ENCODE assay signal across 1 cellular context in genomic region chr6:109381747-109382575, GRCh38.
TF ChIP-seq lines count a peak whose summit lies in the region.

Gene CD164, minus strand, starts transcription at chr6:109382467. Its CDS starts 89 bp downstream, at chr6:109382378.

TF ChIP-seq in HepG2, 621 proteins besides CTCF, POLR2A, EP300 and RAD21 (continued from another document):
- TF ChIP-seq SPEN (CRISPR knock-in tag; IDR thresholded peaks at IDR 0.05; ENCODE audit: low read depth) (peak; percentile 82), ZNF607 (CRISPR knock-in tag; IDR thresholded peaks at IDR 0.05; ENCODE audit: borderline replicate concordance) (peak; percentile 80; the same call in 1 of the 2 replicates), ATF7-NPFF (CRISPR knock-in tag; IDR thresholded peaks at IDR 0.05; ENCODE audit: low read depth) (peak; percentile 75; the same call in 1 of the 2 replicates), ZNF7 (CRISPR knock-in tag; IDR thresholded peaks at IDR 0.05) (no peak), ZNF331 (CRISPR knock-in tag; IDR thresholded peaks at IDR 0.05) (peak; percentile 83), NRL (CRISPR knock-in tag; IDR thresholded peaks at IDR 0.05; ENCODE audit: borderline replicate concordance) (peak; percentile 87), ZNF792 (CRISPR knock-in tag; IDR thresholded peaks at IDR 0.05) (peak; percentile 70; the same call in 1 of the 2 replicates), SUZ12 (IDR thresholded peaks at IDR 0.05; ENCODE audit: low read depth, low read length) (no peak), GFI1 (CRISPR knock-in tag; IDR thresholded peaks at IDR 0.05; ENCODE audit: borderline replicate concordance) (peak; percentile 34; the same call in 1 of the 2 replicates), FOXA1 (IDR thresholded peaks at IDR 0.05) (no peak), FOXA1 (CRISPR knock-in tag; IDR thresholded peaks at IDR 0.05) (peak; percentile 33; the same call in 1 of the 2 replicates), ATF6 (CRISPR knock-in tag; conservative IDR thresholded peaks at IDR 0.05) (no peak), NONO (IDR thresholded peaks at IDR 0.05) (no peak), NONO (CRISPR knock-in tag; conservative IDR thresholded peaks at IDR 0.05) (peak; percentile 88), ZSCAN9 (CRISPR knock-in tag; IDR thresholded peaks at IDR 0.05; ENCODE audit: borderline replicate concordance) (peak; percentile 69; the same call in 1 of the 2 replicates), ZNF292 (CRISPR knock-in tag; IDR thresholded peaks at IDR 0.05; ENCODE audit: borderline replicate concordance, low read depth) (0 out of 2 replicates have a peak, but pooled peaks have one; percentile 37), CREM (IDR thresholded peaks at IDR 0.05) (0 out of 2 replicates have a peak, but pooled peaks have one; percentile 63), CREM (CRISPR knock-in tag; IDR thresholded peaks at IDR 0.05) (no peak), CSRNP2 (CRISPR knock-in tag; conservative IDR thresholded peaks at IDR 0.05; ENCODE audit: low read depth) (no peak), MAFK (conservative IDR thresholded peaks at IDR 0.05 in 1 of 2, IDR thresholded peaks at IDR 0.05 in 1 of 2; ENCODE audit: low read length in 2 of 2) (no peak), HOXA3 (CRISPR knock-in tag; IDR thresholded peaks at IDR 0.05) (peak; percentile 96), SMARCE1 (IDR thresholded peaks at IDR 0.05; ENCODE audit: borderline replicate concordance) (no peak), HNF4A (CRISPR knock-in tag; IDR thresholded peaks at IDR 0.05) (peak; percentile 4; the same call in 1 of the 2 replicates), EED (CRISPR knock-in tag; IDR thresholded peaks at IDR 0.05) (peak; percentile 91; the same call in 1 of the 2 replicates), TGIF2 (CRISPR knock-in tag; IDR thresholded peaks at IDR 0.05) (0 out of 2 replicates have a peak, but pooled peaks have one; percentile 46), SMAD9 (CRISPR knock-in tag; IDR thresholded peaks at IDR 0.05) (no peak), ZFP82 (CRISPR knock-in tag; IDR thresholded peaks at IDR 0.05; ENCODE audit: borderline replicate concordance) (peak; percentile 65; the same call in 1 of the 2 replicates), KLF6 (CRISPR knock-in tag; IDR thresholded peaks at IDR 0.05) (peak; percentile 89; the same call in 1 of the 2 replicates), HOXD1 (CRISPR knock-in tag; IDR thresholded peaks at IDR 0.05) (peak; percentile 73; the same call in 1 of the 2 replicates), ZBTB14 (CRISPR knock-in tag; IDR thresholded peaks at IDR 0.05) (peak; percentile 98), ETV5 (CRISPR knock-in tag; IDR thresholded peaks at IDR 0.05; ENCODE audit: borderline replicate concordance) (peak; percentile 26; the same call in 1 of the 2 replicates), GABPB1 (CRISPR knock-in tag; IDR thresholded peaks at IDR 0.05) (peak; percentile 74), ZNF598 (CRISPR knock-in tag; IDR thresholded peaks at IDR 0.05; ENCODE audit: borderline replicate concordance) (no peak), JUND (CRISPR knock-in tag; IDR thresholded peaks at IDR 0.05) (0 out of 2 replicates have a peak, but pooled peaks have one; percentile 45), BCL3 (CRISPR knock-in tag; IDR thresholded peaks at IDR 0.05) (no peak), ZNF788 (CRISPR knock-in tag; IDR thresholded peaks at IDR 0.05; ENCODE audit: borderline replicate concordance) (peak; percentile 94), HOXA9 (CRISPR knock-in tag; IDR thresholded peaks at IDR 0.05; ENCODE audit: borderline replicate concordance) (no peak; the same call in 1 of the 2 replicates)
- TF ChIP-seq, protein P1, sequence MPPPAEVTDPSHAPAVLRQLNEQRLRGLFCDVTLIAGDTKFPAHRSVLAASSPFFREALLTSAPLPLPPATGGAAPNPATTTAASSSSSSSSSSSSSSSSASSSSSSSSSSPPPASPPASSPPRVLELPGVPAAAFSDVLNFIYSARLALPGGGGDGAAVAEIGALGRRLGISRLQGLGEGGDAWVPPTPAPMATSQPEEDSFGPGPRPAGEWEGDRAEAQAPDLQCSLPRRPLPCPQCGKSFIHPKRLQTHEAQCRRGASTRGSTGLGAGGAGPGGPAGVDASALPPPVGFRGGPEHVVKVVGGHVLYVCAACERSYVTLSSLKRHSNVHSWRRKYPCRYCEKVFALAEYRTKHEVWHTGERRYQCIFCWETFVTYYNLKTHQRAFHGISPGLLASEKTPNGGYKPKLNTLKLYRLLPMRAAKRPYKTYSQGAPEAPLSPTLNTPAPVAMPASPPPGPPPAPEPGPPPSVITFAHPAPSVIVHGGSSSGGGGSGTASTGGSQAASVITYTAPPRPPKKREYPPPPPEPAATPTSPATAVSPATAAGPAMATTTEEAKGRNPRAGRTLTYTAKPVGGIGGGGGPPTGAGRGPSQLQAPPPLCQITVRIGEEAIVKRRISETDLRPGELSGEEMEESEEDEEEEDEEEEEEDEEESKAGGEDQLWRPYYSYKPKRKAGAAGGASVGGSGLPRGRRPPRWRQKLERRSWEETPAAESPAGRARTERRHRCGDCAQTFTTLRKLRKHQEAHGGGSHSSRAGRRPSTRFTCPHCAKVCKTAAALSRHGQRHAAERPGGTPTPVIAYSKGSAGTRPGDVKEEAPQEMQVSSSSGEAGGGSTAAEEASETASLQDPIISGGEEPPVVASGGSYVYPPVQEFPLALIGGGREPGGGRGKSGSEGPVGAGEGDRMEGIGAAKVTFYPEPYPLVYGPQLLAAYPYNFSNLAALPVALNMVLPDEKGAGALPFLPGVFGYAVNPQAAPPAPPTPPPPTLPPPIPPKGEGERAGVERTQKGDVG (CRISPR knock-in tag; IDR thresholded peaks at IDR 0.05; ENCODE audit: borderline replicate concordance), result peak; percentile 69; the same call in 1 of the 2 replicates
- TF ChIP-seq, protein P2, sequence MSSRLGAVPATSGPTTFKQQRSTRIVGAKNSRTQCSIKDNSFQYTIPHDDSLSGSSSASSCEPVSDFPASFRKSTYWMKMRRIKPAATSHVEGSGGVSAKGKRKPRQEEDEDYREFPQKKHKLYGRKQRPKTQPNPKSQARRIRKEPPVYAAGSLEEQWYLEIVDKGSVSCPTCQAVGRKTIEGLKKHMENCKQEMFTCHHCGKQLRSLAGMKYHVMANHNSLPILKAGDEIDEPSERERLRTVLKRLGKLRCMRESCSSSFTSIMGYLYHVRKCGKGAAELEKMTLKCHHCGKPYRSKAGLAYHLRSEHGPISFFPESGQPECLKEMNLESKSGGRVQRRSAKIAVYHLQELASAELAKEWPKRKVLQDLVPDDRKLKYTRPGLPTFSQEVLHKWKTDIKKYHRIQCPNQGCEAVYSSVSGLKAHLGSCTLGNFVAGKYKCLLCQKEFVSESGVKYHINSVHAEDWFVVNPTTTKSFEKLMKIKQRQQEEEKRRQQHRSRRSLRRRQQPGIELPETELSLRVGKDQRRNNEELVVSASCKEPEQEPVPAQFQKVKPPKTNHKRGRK (CRISPR knock-in tag; IDR thresholded peaks at IDR 0.05), result no peak
- TF ChIP-seq, protein P3, sequence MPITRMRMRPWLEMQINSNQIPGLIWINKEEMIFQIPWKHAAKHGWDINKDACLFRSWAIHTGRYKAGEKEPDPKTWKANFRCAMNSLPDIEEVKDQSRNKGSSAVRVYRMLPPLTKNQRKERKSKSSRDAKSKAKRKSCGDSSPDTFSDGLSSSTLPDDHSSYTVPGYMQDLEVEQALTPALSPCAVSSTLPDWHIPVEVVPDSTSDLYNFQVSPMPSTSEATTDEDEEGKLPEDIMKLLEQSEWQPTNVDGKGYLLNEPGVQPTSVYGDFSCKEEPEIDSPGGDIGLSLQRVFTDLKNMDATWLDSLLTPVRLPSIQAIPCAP (CRISPR knock-in tag; IDR thresholded peaks at IDR 0.05; ENCODE audit: low read depth), result no peak
- TF ChIP-seq, protein P4, sequence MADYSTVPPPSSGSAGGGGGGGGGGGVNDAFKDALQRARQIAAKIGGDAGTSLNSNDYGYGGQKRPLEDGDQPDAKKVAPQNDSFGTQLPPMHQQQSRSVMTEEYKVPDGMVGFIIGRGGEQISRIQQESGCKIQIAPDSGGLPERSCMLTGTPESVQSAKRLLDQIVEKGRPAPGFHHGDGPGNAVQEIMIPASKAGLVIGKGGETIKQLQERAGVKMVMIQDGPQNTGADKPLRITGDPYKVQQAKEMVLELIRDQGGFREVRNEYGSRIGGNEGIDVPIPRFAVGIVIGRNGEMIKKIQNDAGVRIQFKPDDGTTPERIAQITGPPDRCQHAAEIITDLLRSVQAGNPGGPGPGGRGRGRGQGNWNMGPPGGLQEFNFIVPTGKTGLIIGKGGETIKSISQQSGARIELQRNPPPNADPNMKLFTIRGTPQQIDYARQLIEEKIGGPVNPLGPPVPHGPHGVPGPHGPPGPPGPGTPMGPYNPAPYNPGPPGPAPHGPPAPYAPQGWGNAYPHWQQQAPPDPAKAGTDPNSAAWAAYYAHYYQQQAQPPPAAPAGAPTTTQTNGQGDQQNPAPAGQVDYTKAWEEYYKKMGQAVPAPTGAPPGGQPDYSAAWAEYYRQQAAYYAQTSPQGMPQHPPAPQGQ (CRISPR knock-in tag; IDR thresholded peaks at IDR 0.05; ENCODE audit: borderline replicate concordance), result no peak
